In the genomic region with DNA sequence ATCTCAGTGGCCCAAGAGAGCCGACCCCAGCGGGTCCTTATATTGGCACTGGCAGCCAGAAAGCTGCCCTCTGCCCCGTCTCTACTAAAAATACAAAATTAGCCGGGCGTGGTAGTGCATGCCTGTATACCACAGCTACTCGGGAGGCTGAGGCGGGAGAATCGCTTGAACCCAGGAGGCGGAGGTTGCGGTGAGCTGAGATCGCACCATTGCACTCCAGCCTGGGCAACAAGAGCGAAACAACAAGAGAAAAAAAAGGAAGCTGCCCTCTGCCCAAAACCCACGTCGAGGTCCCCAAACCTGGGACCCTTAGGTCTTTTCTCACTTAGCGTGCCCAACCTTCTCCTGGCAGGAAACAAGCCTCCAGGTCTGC, we compare ENCODE assay signal across 3 cellular contexts. TPM values are rescaled to one million over a fixed set of nuclear protein-coding genes. Genes with fewer than 3 reads are reported as not detected.
DNase-seq lines count a peak whose midpoint lies in the region; ATAC-seq and TF ChIP-seq lines count a peak whose summit lies in the region.
"Not testable (repeated sequence)": the region's sequence is repeated elsewhere in the genome, so short reads cannot be mapped to it uniquely, and the experiment has no call there.
"Had no signal": no experiment of that assay in that cellular context is flagged by ENCODE, and none has a peak within 500 bp of the region (broad histone marks: within the 10 kb centered on the region; RNA-seq: fewer than 3 reads in every experiment).

No MANE protein-coding gene starts in this region.

- H3K36me3 Mint-ChIP-seq in activated T-helper 17 cell treated with anti-CD3 and anti-CD28 coated beads, Interleukin-2, amount 50 U/mL, for 72 hours (ENCODE audit: low read depth), result peaks cover 60% of the 10 kb centered on the region

- H3K4me3 ChIP-seq in sigmoid colon, result peak overlapping the region; percentile 79 to 83 (median 80)

- peak overlapping the region; percentile 98 for H3K4me3 Mint-ChIP-seq in activated T-helper 17 cell treated with anti-CD3 and anti-CD28 coated beads, Interleukin-2, amount 50 U/mL, for 72 hours

- not testable (repeated sequence) for TF ChIP-seq POLR2A in sigmoid colon (IDR thresholded peaks at IDR 0.05)

- peaks cover 27% of the 10 kb centered on the region for H3K4me1 Mint-ChIP-seq in activated T-helper 17 cell treated with anti-CD3 and anti-CD28 coated beads, Interleukin-2, amount 50 U/mL, for 72 hours

- not testable (repeated sequence) for H3K9me3 Mint-ChIP-seq in activated T-helper 17 cell treated with anti-CD3 and anti-CD28 coated beads, Interleukin-2, amount 50 U/mL, for 72 hours

- not testable (repeated sequence) for DNase-seq in sigmoid colon

- H3K27ac Mint-ChIP-seq in activated T-helper 17 cell treated with anti-CD3 and anti-CD28 coated beads, Interleukin-2, amount 50 U/mL, for 72 hours, result peak overlapping the region; percentile 97

- peak overlapping the region; percentile 82 to 89 (median 87) for H3K27ac ChIP-seq in sigmoid colon

- not testable (repeated sequence) for H3K27me3 Mint-ChIP-seq in activated T-helper 17 cell treated with anti-CD3 and anti-CD28 coated beads, Interleukin-2, amount 50 U/mL, for 72 hours

- peaks cover 14 to 31% (median 20%) of the 10 kb centered on the region in 4 donors for H3K36me3 ChIP-seq in sigmoid colon

- intact Hi-C loops in sigmoid colon (cut with DNase I), result loop anchor here (2.0 to 5.0 kb wide), 2 partner anchors 25 to 118 kb away; a partner anchor contains a TSS

- TF ChIP-seq CTCF in sigmoid colon (IDR thresholded peaks at IDR 0.05), result not testable (repeated sequence)

- not testable (repeated sequence) for TF ChIP-seq EP300 in sigmoid colon (IDR thresholded peaks at IDR 0.05)

- H3K27me3 ChIP-seq in sigmoid colon, result not testable (repeated sequence)

- not testable (repeated sequence) for ATAC-seq in activated T-helper 17 cell treated with anti-CD3 and anti-CD28 coated beads, Interleukin-2, amount 50 U/mL, for 72 hours (replicated peaks)

- H3K9me3 ChIP-seq in sigmoid colon, result not testable (repeated sequence)

- peaks cover 0 to 22% (median 17%) of the 10 kb centered on the region in 4 donors for H3K4me1 ChIP-seq in sigmoid colon

- 12 to 53% methylated on average over 15 of the region's 15 CpGs for WGBS in sigmoid colon, 2 donors

RNA-seq across cellular contexts. Expression of a gene that starts 0.9 kb away (rescaled TPM):
- 100 to 1,000 TPM; 214 to 269 TPM for total RNA-seq in activated T-helper 17 cell treated with anti-CD3 and anti-CD28 coated beads, Interleukin-2, amount 50 U/mL, for 72 hours
- 100 to 1,000 TPM; 111 to 168 (median 134) TPM for total RNA-seq in sigmoid colon
- polyA plus RNA-seq in sigmoid colon, result 100 to 1,000 TPM; 158 to 247 (median 234) TPM

RNA-seq across cellular contexts. Expression of a gene that starts 20.6 kb away (rescaled TPM):
- 1 to 10 TPM in 1 of 2 donors, under 1 TPM in 1; 0.86 to 1.9 TPM for total RNA-seq in activated T-helper 17 cell treated with anti-CD3 and anti-CD28 coated beads, Interleukin-2, amount 50 U/mL, for 72 hours
- under 1 TPM in 1 of 4 donors, not detected in 3; 0.71 TPM for total RNA-seq in sigmoid colon
- 10 to 100 TPM; 26.4 to 58.5 (median 54.8) TPM for polyA plus RNA-seq in sigmoid colon

RNA-seq across cellular contexts. Expression of a gene that starts 24.0 kb away (rescaled TPM):
- total RNA-seq in activated T-helper 17 cell treated with anti-CD3 and anti-CD28 coated beads, Interleukin-2, amount 50 U/mL, for 72 hours, result 100 to 1,000 TPM; 110 to 119 TPM
- total RNA-seq in sigmoid colon, result 10 to 100 TPM in 1 of 4 donors, 1 to 10 TPM in 3; 7.1 to 14.4 (median 7.8) TPM
- 10 to 100 TPM in 1 of 3 donors, 1 to 10 TPM in 2; 6.0 to 16.2 (median 6.0) TPM for polyA plus RNA-seq in sigmoid colon

RNA-seq across cellular contexts. Expression of a gene that starts 42.3 kb away (rescaled TPM):
- total RNA-seq in activated T-helper 17 cell treated with anti-CD3 and anti-CD28 coated beads, Interleukin-2, amount 50 U/mL, for 72 hours, result not detected
- not detected for total RNA-seq in sigmoid colon
- not detected for polyA plus RNA-seq in sigmoid colon
- total RNA-seq: subcutaneous adipose tissue had no signal

RNA-seq across cellular contexts. Expression of a gene that starts 51.7 kb away (rescaled TPM):
- total RNA-seq in activated T-helper 17 cell treated with anti-CD3 and anti-CD28 coated beads, Interleukin-2, amount 50 U/mL, for 72 hours, result under 1 TPM in 1 of 2 donors, not detected in 1; 0.11 TPM
- total RNA-seq in sigmoid colon, result under 1 TPM in 1 of 4 donors, not detected in 3; 0.14 TPM
- under 1 TPM in 1 of 3 donors, not detected in 2; 0.15 TPM for polyA plus RNA-seq in sigmoid colon

Comparison
In these comparisons a context has a peak if more than half of its experiments do, and no peak if none do; other contexts are left out.
1. RNA of a gene that starts 24.0 kb away (total RNA-seq): 110 to 119 TPM in activated T-helper 17 cell treated with anti-CD3 and anti-CD28 coated beads, Interleukin-2, amount 50 U/mL, for 72 hours; 7.1 to 14.4 TPM in sigmoid colon; every median in the first group is over 4 times any median in the second.